Comparison of ENCODE assay signal across 22 cellular contexts in genomic region chr11:37317803-37318202, GRCh38.
"Had no signal": no experiment of that assay in that cellular context is flagged by ENCODE, and none has a peak within 500 bp of the region (broad histone marks: within the 10 kb centered on the region; RNA-seq: fewer than 3 reads in every experiment).

No MANE protein-coding gene starts in this region.

- H2AFZ ChIP-seq: hepatocyte had no signal

- H3K4me3 ChIP-seq: coronary artery, dorsolateral prefrontal cortex, esophagus muscularis mucosa, gastroesophageal sphincter, heart left ventricle, hepatocyte, left lung, lower lobe of right lung, mucosa of descending colon had no signal

- H3K4me2 ChIP-seq: hepatocyte had no signal

- H3K79me2 ChIP-seq: hepatocyte had no signal

- H3K27me3 ChIP-seq: dorsolateral prefrontal cortex, esophagus muscularis mucosa, foreskin keratinocyte, gastroesophageal sphincter, heart left ventricle, hepatocyte, left lung had no signal

- H3K27ac ChIP-seq: coronary artery, dorsolateral prefrontal cortex, esophagus muscularis mucosa, foreskin keratinocyte, gastroesophageal sphincter, heart left ventricle, hepatocyte, left lung, lower lobe of right lung had no signal

- H3K9me3 ChIP-seq: esophagus muscularis mucosa, gastroesophageal sphincter, heart left ventricle, left lung, lower lobe of right lung had no signal

- DNase-seq: dermis blood vessel endothelial cell; dorsolateral prefrontal cortex; effector CD4-positive, alpha-beta T cell; effector memory CD4-positive, alpha-beta T cell; endodermal cell; foreskin keratinocyte; heart left ventricle; hypothalamus; immature natural killer cell; left cardiac atrium; left lung; left ventricle myocardium superior; lower lobe of right lung; mesenchymal stem cell; mucosa of descending colon; naive B cell had no signal

- H3K36me3 ChIP-seq: esophagus muscularis mucosa, gastroesophageal sphincter, heart left ventricle, left lung, lower lobe of right lung had no signal

- FAIRE-seq: endothelial cell of umbilical vein, keratinocyte had no signal

- ATAC-seq: foreskin keratinocyte, gastroesophageal sphincter, heart left ventricle, left cardiac atrium, left lung, left ventricle myocardium superior, lower lobe of right lung, mucosa of descending colon had no signal

- H3K4me1 ChIP-seq: esophagus muscularis mucosa, gastroesophageal sphincter, heart left ventricle, left lung, lower lobe of right lung had no signal
